19 cellular contexts compared by ENCODE assay signal in genomic region chr11:67612751-67613150, GRCh38. TPM values are rescaled to one million over a fixed set of nuclear protein-coding genes. Genes with fewer than 3 reads are reported as not detected.
A peak's percentile ranks its signal among the peaks of the same experiment; 100 is the strongest.
DNase-seq lines count a peak whose midpoint lies in the region; ATAC-seq and TF ChIP-seq lines count a peak whose summit lies in the region.
"Had no signal": no experiment of that assay in that cellular context is flagged by ENCODE, and none has a peak within 500 bp of the region (broad histone marks: within the 10 kb centered on the region; RNA-seq: fewer than 3 reads in every experiment).

No MANE protein-coding gene starts in this region.

- no peak for TF ChIP-seq EP300 in stomach (IDR thresholded peaks at IDR 0.05)

- CTCF ChIA-PET in CD8-positive, alpha-beta memory T cell (lab: Charles Lee) = interaction anchor here (4.8 kb wide), 1 partner anchor 16 kb away, joined by 61 read pairs; the partner anchor contains the start of gene NUDT8

- no peak for DNase-seq in CD8-positive, alpha-beta memory T cell
- DNase-seq in lower lobe of right lung (peak; percentile 45), adrenal gland (no peak), stomach (no peak), erythroblast (lab: John Stamatoyannopoulos, UW) (no peak)
- DNase-seq: activated CD4-positive, alpha-beta T cell treated with anti-CD3 and anti-CD28 coated beads for 48 hours; activated T-cell treated with anti-CD3 and anti-CD28 coated beads, Interleukin-2, amount 50 U/mL, for 72 hours; foreskin melanocyte; left colon; MG63; NCI-H1930; NCI-H510A; SHP77 treated with DMSO at 0.1 percent for 48 hours; T1000 had no signal

- peaks cover 27 to 56% (median 29%) of the 10 kb centered on the region in 3 donors for H3K4me1 Mint-ChIP-seq in CD8-positive, alpha-beta memory T cell
- H3K4me1 Mint-ChIP-seq in activated T-helper 17 cell treated with anti-CD3 and anti-CD28 coated beads, Interleukin-2, amount 50 U/mL, for 72 hours = no peaks in the 10 kb centered on the region

- H3K27ac Mint-ChIP-seq in CD8-positive, alpha-beta memory T cell = peak overlapping the region in 7 of 8 donors; percentile 24 to 99 (median 98)
- peak overlapping the region; percentile 94 for H3K27ac Mint-ChIP-seq in activated T-helper 17 cell treated with anti-CD3 and anti-CD28 coated beads, Interleukin-2, amount 50 U/mL, for 72 hours

- intact Hi-C loops in lower lobe of right lung (cut with DNase I) (no loop called here), adrenal gland (cut with DNase I) (no loop called here), stomach (cut with DNase I; ENCODE audit: low total_unique reads) (no loop called here)

- no peaks in the 10 kb centered on the region for H3K27me3 Mint-ChIP-seq in CD8-positive, alpha-beta memory T cell
- H3K27me3 Mint-ChIP-seq in activated T-helper 17 cell treated with anti-CD3 and anti-CD28 coated beads, Interleukin-2, amount 50 U/mL, for 72 hours = no peaks in the 10 kb centered on the region

- TF ChIP-seq CTCF in lower lobe of right lung (IDR thresholded peaks at IDR 0.05) = no peak
- TF ChIP-seq CTCF in adrenal gland (IDR thresholded peaks at IDR 0.05) = no peak
- TF ChIP-seq CTCF in stomach (IDR thresholded peaks at IDR 0.05) = no peak

- ATAC-seq in activated T-helper 17 cell treated with anti-CD3 and anti-CD28 coated beads, Interleukin-2, amount 50 U/mL, for 72 hours (replicated peaks) = no peak
- no peak for ATAC-seq in lower lobe of right lung
- ATAC-seq: activated T-cell treated with anti-CD3 and anti-CD28 coated beads, Interleukin-2, amount 50 U/mL, for 72 hours; left colon had no signal

- peaks cover 54% of the 10 kb centered on the region for H3K36me3 ChIP-seq in BLaER1
- peaks cover 18% of the 10 kb centered on the region for H3K36me3 ChIP-seq in CD8-positive, alpha-beta memory T cell (ENCODE audit: insufficient read depth, low read length)
- peaks cover 48% of the 10 kb centered on the region for H3K36me3 ChIP-seq in lower lobe of right lung
- peaks cover 0 to 40% of the 10 kb centered on the region in 2 donors for H3K36me3 ChIP-seq in adrenal gland (replicated peaks in 1 of 2)
- H3K36me3 ChIP-seq in stomach = peaks cover 39 to 53% (median 47%) of the 10 kb centered on the region in 4 donors

- no peaks in the 10 kb centered on the region for H3K27me3 ChIP-seq in BLaER1
- H3K27me3 ChIP-seq in CD8-positive, alpha-beta memory T cell (ENCODE audit: insufficient read depth, low read length, poor library complexity, severe bottlenecking) = no peaks in the 10 kb centered on the region
- H3K27me3 ChIP-seq in lower lobe of right lung (ENCODE audit: low read depth) = peaks cover 6% of the 10 kb centered on the region
- peaks cover 9% of the 10 kb centered on the region for H3K27me3 ChIP-seq in adrenal gland
- H3K27me3 ChIP-seq in stomach = peaks cover 0 to 32% (median 5%) of the 10 kb centered on the region in 3 donors
- H3K27me3 ChIP-seq: MG63, right atrium auricular region had no signal

- POLR2A ChIA-PET in CD8-positive, alpha-beta memory T cell (lab: Charles Lee) = no interaction called here

- H3K4me2 ChIP-seq in BLaER1 = peak overlapping the region; percentile 97

- H4K20me1 ChIP-seq in BLaER1 = no peaks in the 10 kb centered on the region

- no peaks in the 10 kb centered on the region for H3K9me3 Mint-ChIP-seq in CD8-positive, alpha-beta memory T cell
- no peaks in the 10 kb centered on the region for H3K9me3 Mint-ChIP-seq in activated T-helper 17 cell treated with anti-CD3 and anti-CD28 coated beads, Interleukin-2, amount 50 U/mL, for 72 hours
- H3K9me3 Mint-ChIP-seq: activated T-cell treated with anti-CD3 and anti-CD28 coated beads, Interleukin-2, amount 50 U/mL, for 72 hours; mesothelial cell of epicardium had no signal

- H3K36me3 Mint-ChIP-seq in CD8-positive, alpha-beta memory T cell = peaks cover 0 to 46% (median 2%) of the 10 kb centered on the region in 3 donors
- H3K36me3 Mint-ChIP-seq in activated T-helper 17 cell treated with anti-CD3 and anti-CD28 coated beads, Interleukin-2, amount 50 U/mL, for 72 hours (ENCODE audit: low read depth) = peaks cover 32% of the 10 kb centered on the region
- H3K36me3 Mint-ChIP-seq: mesothelial cell of epicardium had no signal

- 92 to 96% (median 95%) methylated on average over 9 to 13 of the region's 13 CpGs; no CpG with 5 or more reads in 1 of the 4 donors for WGBS in adrenal gland, 4 donors
- WGBS in stomach, 5 donors = 88 to 96% (median 91%) methylated on average over 12 to 13 of the region's 13 CpGs

- H3K4me3 ChIP-seq in BLaER1 = no peak overlapping the region
- no peak overlapping the region for H3K4me3 ChIP-seq in CD8-positive, alpha-beta memory T cell (ENCODE audit: low read length)
- H3K4me3 ChIP-seq in lower lobe of right lung = no peak overlapping the region
- H3K4me3 ChIP-seq in adrenal gland = no peak overlapping the region
- H3K4me3 ChIP-seq in stomach = no peak overlapping the region
- H3K4me3 ChIP-seq: MG63, right atrium auricular region had no signal

- H3K9me3 ChIP-seq in BLaER1 = no peaks in the 10 kb centered on the region
- no peaks in the 10 kb centered on the region for H3K9me3 ChIP-seq in CD8-positive, alpha-beta memory T cell (ENCODE audit: low read length)
- H3K9me3 ChIP-seq in lower lobe of right lung = no peaks in the 10 kb centered on the region
- no peaks in the 10 kb centered on the region for H3K9me3 ChIP-seq in adrenal gland (replicated peaks in 1 of 3)
- H3K9me3 ChIP-seq in stomach = no peaks in the 10 kb centered on the region
- H3K9me3 ChIP-seq: MG63, right atrium auricular region had no signal

- peaks cover 61% of the 10 kb centered on the region for H3K4me1 ChIP-seq in BLaER1
- peaks cover 40% of the 10 kb centered on the region for H3K4me1 ChIP-seq in CD8-positive, alpha-beta memory T cell (ENCODE audit: insufficient read depth, low read length)
- peaks cover 18% of the 10 kb centered on the region for H3K4me1 ChIP-seq in lower lobe of right lung
- peaks cover 2 to 3% of the 10 kb centered on the region in 2 donors for H3K4me1 ChIP-seq in adrenal gland (replicated peaks in 1 of 2)
- H3K4me1 ChIP-seq in stomach = peaks cover 20 to 41% (median 31%) of the 10 kb centered on the region in 4 donors

- H3K27ac ChIP-seq in BLaER1 (peak overlapping the region; percentile 80), lower lobe of right lung (no peak overlapping the region), adrenal gland (no peak overlapping the region), stomach (peak overlapping the region in 1 of 5 donors; percentile 82)
- peak overlapping the region; percentile 86 for H3K27ac ChIP-seq in CD8-positive, alpha-beta memory T cell (ENCODE audit: low read depth, low read length)
- H3K27ac ChIP-seq: right atrium auricular region had no signal

- H3K4me3 Mint-ChIP-seq in CD8-positive, alpha-beta memory T cell = peak overlapping the region in 3 of 7 donors; percentile 25 to 51 (median 45)
- H3K4me3 Mint-ChIP-seq in activated T-helper 17 cell treated with anti-CD3 and anti-CD28 coated beads, Interleukin-2, amount 50 U/mL, for 72 hours = peak overlapping the region; percentile 78
- H3K4me3 Mint-ChIP-seq: mesothelial cell of epicardium had no signal

- peak overlapping the region; percentile 40; the same call in 1 of the 2 replicates for H3K9ac ChIP-seq in BLaER1

- TF ChIP-seq POLR2A in adrenal gland (IDR thresholded peaks at IDR 0.05) (no peak), stomach (IDR thresholded peaks at IDR 0.05) (no peak), erythroblast (IDR thresholded peaks at IDR 0.05; ENCODE audit: low read length) (no peak)

RNA-seq across cellular contexts. Expression of gene NDUFV1, which starts 6.0 kb away (rescaled TPM):
- total RNA-seq in CD8-positive, alpha-beta memory T cell = 100 to 1,000 TPM; 321 to 326 TPM
- 140 TPM for polyA plus RNA-seq in CD8-positive, alpha-beta memory T cell
- total RNA-seq in activated T-helper 17 cell treated with anti-CD3 and anti-CD28 coated beads, Interleukin-2, amount 50 U/mL, for 72 hours = 100 to 1,000 TPM; 160 to 238 TPM
- total RNA-seq in lower lobe of right lung (143 TPM), adrenal gland (100 to 1,000 TPM; 176 to 439 (median 297) TPM), stomach (100 to 1,000 TPM; 186 to 806 (median 497) TPM)
- polyA plus RNA-seq in adrenal gland (100 to 1,000 TPM in 2 of 3 donors, 10 to 100 TPM in 1; 84.2 to 231 (median 227) TPM), stomach (100 to 1,000 TPM; 148 to 193 (median 181) TPM)

RNA-seq across cellular contexts. Expression of gene NUDT8, which starts 17.0 kb away (rescaled TPM):
- 10 to 100 TPM; 26.2 to 27.9 TPM for total RNA-seq in CD8-positive, alpha-beta memory T cell
- 3.5 TPM for polyA plus RNA-seq in CD8-positive, alpha-beta memory T cell
- total RNA-seq in activated T-helper 17 cell treated with anti-CD3 and anti-CD28 coated beads, Interleukin-2, amount 50 U/mL, for 72 hours = 10 to 100 TPM; 12.0 to 23.1 TPM
- total RNA-seq in lower lobe of right lung = 8.8 TPM
- 10 to 100 TPM in 2 of 8 donors, 1 to 10 TPM in 6; 2.4 to 40.6 (median 7.9) TPM for total RNA-seq in adrenal gland
- 10 to 100 TPM in 1 of 3 donors, 1 to 10 TPM in 2; 1.9 to 14.0 (median 8.0) TPM for polyA plus RNA-seq in adrenal gland
- 100 to 1,000 TPM in 1 of 5 donors, 1 to 10 TPM in 2, not detected in 2; 4.6 to 333 (median 8.8) TPM for total RNA-seq in stomach
- polyA plus RNA-seq in stomach = 10 to 100 TPM; 15.0 to 41.0 (median 19.5) TPM

RNA-seq across cellular contexts. Expression of gene TBX10, which starts 26.8 kb away (rescaled TPM):
- total RNA-seq in CD8-positive, alpha-beta memory T cell = not detected
- polyA plus RNA-seq in CD8-positive, alpha-beta memory T cell = not detected
- total RNA-seq in activated T-helper 17 cell treated with anti-CD3 and anti-CD28 coated beads, Interleukin-2, amount 50 U/mL, for 72 hours = not detected
- not detected for total RNA-seq in lower lobe of right lung
- not detected for total RNA-seq in adrenal gland
- not detected for polyA plus RNA-seq in adrenal gland
- total RNA-seq in stomach = not detected
- polyA plus RNA-seq in stomach = not detected
- total RNA-seq: activated T-cell treated with anti-CD3 and anti-CD28 coated beads, Interleukin-2, amount 50 U/mL, for 72 hours; endothelial cell of umbilical vein; mesothelial cell of epicardium; right atrium auricular region had no signal
- polyA plus RNA-seq: endothelial cell of umbilical vein had no signal

RNA-seq across cellular contexts. Expression of gene GSTP1, which starts 29.1 kb away (rescaled TPM):
- total RNA-seq in CD8-positive, alpha-beta memory T cell = 100 to 1,000 TPM; 462 to 474 TPM
- 333 TPM for polyA plus RNA-seq in CD8-positive, alpha-beta memory T cell
- 100 to 1,000 TPM; 187 to 394 TPM for total RNA-seq in activated T-helper 17 cell treated with anti-CD3 and anti-CD28 coated beads, Interleukin-2, amount 50 U/mL, for 72 hours
- total RNA-seq in lower lobe of right lung (677 TPM), adrenal gland (1,000 to 10,000 TPM in 1 of 8 donors, 100 to 1,000 TPM in 7; 332 to 1,325 (median 429) TPM), stomach (100 to 1,000 TPM; 393 to 726 (median 523) TPM)
- polyA plus RNA-seq in adrenal gland (100 to 1,000 TPM; 267 to 762 (median 466) TPM), stomach (1,000 to 10,000 TPM in 2 of 3 donors, 100 to 1,000 TPM in 1; 670 to 2,840 (median 1,703) TPM)

RNA-seq across cellular contexts. Expression of gene ACY3, which starts 37.8 kb away (rescaled TPM):
- total RNA-seq in CD8-positive, alpha-beta memory T cell = under 1 TPM; 0.49 to 0.55 TPM
- polyA plus RNA-seq in CD8-positive, alpha-beta memory T cell = 0.38 TPM
- total RNA-seq in activated T-helper 17 cell treated with anti-CD3 and anti-CD28 coated beads, Interleukin-2, amount 50 U/mL, for 72 hours = under 1 TPM in 1 of 2 donors, not detected in 1; 0.80 TPM
- total RNA-seq in lower lobe of right lung (not detected), adrenal gland (not detected), stomach (10 to 100 TPM in 1 of 5 donors, 1 to 10 TPM in 2, under 1 TPM in 1, not detected in 1; 0.45 to 17.1 (median 1.1) TPM)
- polyA plus RNA-seq in adrenal gland (under 1 TPM in 1 of 3 donors, not detected in 2; 0.32 TPM), stomach (1 to 10 TPM; 7.5 to 9.1 (median 8.7) TPM)
- total RNA-seq: endothelial cell of umbilical vein, mesothelial cell of epicardium, right atrium auricular region had no signal
- polyA plus RNA-seq: endothelial cell of umbilical vein had no signal

Comparison
In these comparisons a context has a peak if more than half of its experiments do, and no peak if none do; other contexts are left out.
1. H3K27ac ChIP-seq: peak in BLaER1 (single experiment) and CD8-positive, alpha-beta memory T cell (single experiment); none in lower lobe of right lung (single experiment) and adrenal gland (0 of 5).